ENCODE assay signal across 9 cellular contexts in genomic region chr17:48240562-48241130, GRCh38.
DNase-seq lines count a peak whose midpoint lies in the region; ATAC-seq and TF ChIP-seq lines count a peak whose summit lies in the region.
"Had no signal": no experiment of that assay in that cellular context is flagged by ENCODE, and none has a peak within 500 bp of the region (broad histone marks: within the 10 kb centered on the region; RNA-seq: fewer than 3 reads in every experiment).

No MANE protein-coding gene starts in this region.

- peaks cover 83 to 88% of the 10 kb centered on the region in 2 donors for H3K4me1 Mint-ChIP-seq in natural killer cell

- no peaks in the 10 kb centered on the region for H3K9me3 Mint-ChIP-seq in natural killer cell
- H3K9me3 Mint-ChIP-seq: activated naive CD4-positive, alpha-beta T cell treated with anti-CD3 and anti-CD28 coated beads, Interleukin-2, amount 10 ng/mL, durations not matched to agents 7 days and 5 days had no signal

- ATAC-seq in HG03097 (IDR thresholded peaks at IDR 0.05; ENCODE audit: low FRiP score, unreplicated experiment), result peak; percentile 7
- peak; percentile 8 to 36 (median 24) for ATAC-seq in natural killer cell
- ATAC-seq in HG03280 (IDR thresholded peaks at IDR 0.05; ENCODE audit: unreplicated experiment), result no peak
- ATAC-seq in GM21737 (IDR thresholded peaks at IDR 0.05; ENCODE audit: unreplicated experiment), result no peak
- ATAC-seq in HG03139 (IDR thresholded peaks at IDR 0.05; ENCODE audit: unreplicated experiment), result no peak

- peak overlapping the region; percentile 56 to 83 for H3K27ac Mint-ChIP-seq in natural killer cell

- no peaks in the 10 kb centered on the region for H3K36me3 Mint-ChIP-seq in natural killer cell

- H3K4me3 Mint-ChIP-seq in natural killer cell, result peak overlapping the region; percentile 4
- H3K4me3 Mint-ChIP-seq: activated naive CD4-positive, alpha-beta T cell treated with anti-CD3 and anti-CD28 coated beads, Interleukin-2, amount 10 ng/mL, durations not matched to agents 7 days and 5 days had no signal

- DNase-seq in ELF-1 (ENCODE audit: low read depth, low spot score) (peak; percentile 22), amniotic epithelial cell (ENCODE audit: low read depth) (peak; percentile 36), natural killer cell (no peak), cerebellar nuclear complex (lab: John Stamatoyannopoulos, UW) (no peak)

- intact Hi-C loops in natural killer cell (cut with micrococcal nuclease), result no loop called here

- H3K27me3 Mint-ChIP-seq in natural killer cell (ENCODE audit: low read depth in 2 of 2), result no peaks in the 10 kb centered on the region
- H3K27me3 Mint-ChIP-seq: activated naive CD4-positive, alpha-beta T cell treated with anti-CD3 and anti-CD28 coated beads, Interleukin-2, amount 10 ng/mL, durations not matched to agents 7 days and 5 days had no signal

- no peak for TF ChIP-seq CTCF in natural killer cell (IDR thresholded peaks at IDR 0.05)

Comparison
In these comparisons a context has a peak if more than half of its experiments do, and no peak if none do; other contexts are left out.
1. DNase-seq: peak in ELF-1 (single experiment) and amniotic epithelial cell (single experiment); none in natural killer cell (single experiment) and cerebellar nuclear complex (0 of 2).
2. ATAC-seq: peak in HG03097 (single experiment) and natural killer cell (3 of 3); none in HG03280 (single experiment), GM21737 (single experiment) and HG03139 (single experiment).